In the genomic region with DNA sequence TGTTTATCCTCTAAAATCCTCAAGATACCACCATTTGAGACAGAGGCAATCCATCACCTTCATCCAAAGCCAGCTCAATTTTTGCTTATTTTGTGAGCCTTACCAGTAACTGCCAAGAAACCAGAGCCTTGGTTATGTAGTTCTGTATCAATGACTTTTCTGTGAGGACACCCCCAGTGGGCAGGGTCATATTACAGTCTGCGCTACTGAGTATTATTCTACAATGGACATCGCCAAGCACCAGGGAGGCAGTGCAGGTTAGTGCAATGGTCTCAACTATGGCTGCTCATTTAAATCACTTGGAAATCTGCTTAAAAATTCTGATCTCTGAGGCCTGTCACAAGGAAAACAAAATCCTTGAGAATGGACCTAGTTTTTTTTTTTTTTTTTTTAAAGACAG, we compare ENCODE assay signal across 22 cellular contexts.
A peak's percentile ranks its signal among the peaks of the same experiment; 100 is the strongest.
DNase-seq lines count a peak whose midpoint lies in the region; ATAC-seq and TF ChIP-seq lines count a peak whose summit lies in the region.
"Had no signal": no experiment of that assay in that cellular context is flagged by ENCODE, and none has a peak within 500 bp of the region (broad histone marks: within the 10 kb centered on the region; RNA-seq: fewer than 3 reads in every experiment).

No MANE protein-coding gene starts in this region.

- H3K4me1 ChIP-seq in CD8-positive, alpha-beta T cell (ENCODE audit: insufficient read depth, low read length), result no peaks in the 10 kb centered on the region
- H3K4me1 ChIP-seq in HCT116 (ENCODE audit: control insufficient read depth in 1 of 2, insufficient read depth in 2 of 2, low read length in 2 of 2) (no peaks in the 10 kb centered on the region), esophagus muscularis mucosa (peaks cover 0 to 71% (median 49%) of the 10 kb centered on the region in 4 donors), neural progenitor cell (peaks cover 15% of the 10 kb centered on the region)

- H3F3A ChIP-seq in neural progenitor cell (ENCODE audit: low read depth), result peaks cover 5% of the 10 kb centered on the region

- H3K27me3 ChIP-seq in CD8-positive, alpha-beta T cell (ENCODE audit: insufficient read depth, low read length), result no peaks in the 10 kb centered on the region
- H3K27me3 ChIP-seq in HCT116 (ENCODE audit: insufficient read depth, low read length) (no peaks in the 10 kb centered on the region), esophagus muscularis mucosa (no peaks in the 10 kb centered on the region), neural progenitor cell (no peaks in the 10 kb centered on the region)

- no peaks in the 10 kb centered on the region for H3K27me3 Mint-ChIP-seq in CD8-positive, alpha-beta T cell (ENCODE audit: low read depth)
- H3K27me3 Mint-ChIP-seq in neural progenitor cell (ENCODE audit: insufficient read depth, low read depth) (no peaks in the 10 kb centered on the region), mesothelial cell of epicardium (ENCODE audit: low read depth) (no peaks in the 10 kb centered on the region)
- H3K27me3 Mint-ChIP-seq: dendritic cell treated with granulocyte-macrophage colony-stimulating factor and Interleukin-4, amounts not matched to agents 40 ng/mL and 50 ng/mL, for 4 days had no signal

- H2AFZ ChIP-seq in HCT116 (ENCODE audit: low read depth, low read length, poor library complexity, severe bottlenecking), result no peak overlapping the region
- H2AFZ ChIP-seq in neural progenitor cell (replicated peaks), result no peak overlapping the region

- intact Hi-C loops in CD8-positive, alpha-beta T cell (cut with DNase I, micrococcal nuclease), result no loop called here
- intact Hi-C loops in HCT116 (cut with micrococcal nuclease), result loop anchor here (5.0 kb wide), 1 partner anchor 348 kb away; no protein-coding TSS in a partner anchor
- intact Hi-C loops in esophagus muscularis mucosa (cut with DNase I), result loop anchor here (5.0 to 10.0 kb wide), 2 partner anchors 348 to 375 kb away; a partner anchor contains a TSS

- BruUV-seq in HCT116 (replicated peaks; lab: Mats Ljungman, UMichigan), result no TSS peak

- peaks cover 88% of the 10 kb centered on the region for H3K36me3 Mint-ChIP-seq in CD8-positive, alpha-beta T cell
- H3K36me3 Mint-ChIP-seq in neural progenitor cell (peaks cover 4% of the 10 kb centered on the region), mesothelial cell of epicardium (peaks cover 2% of the 10 kb centered on the region)

- no peaks in the 10 kb centered on the region for H3K9me3 Mint-ChIP-seq in CD8-positive, alpha-beta T cell
- H3K9me3 Mint-ChIP-seq in neural progenitor cell, result no peaks in the 10 kb centered on the region
- H3K9me3 Mint-ChIP-seq in mesothelial cell of epicardium, result no peaks in the 10 kb centered on the region
- H3K9me3 Mint-ChIP-seq: CD14-positive monocyte; dendritic cell treated with granulocyte-macrophage colony-stimulating factor and Interleukin-4, amounts not matched to agents 40 ng/mL and 50 ng/mL, for 4 days; H9 had no signal

- RAD21 ChIA-PET in HCT116 (lab: Charles Lee; ENCODE audit: low non-redundant PET in 1 of 2, low total read pairs in 2 of 2, uncharacterized antibody in 2 of 2, unreplicated experiment in 2 of 2), result no interaction called here

- CTCF ChIA-PET in CD8-positive, alpha-beta T cell (lab: Charles Lee), result interaction anchor here (0.6 kb wide), 1 partner anchor 71 kb away, joined by 6 read pairs; no protein-coding TSS in a partner anchor
- CTCF ChIA-PET in HCT116 (lab: Charles Lee), result interaction anchor here (0.9 to 1.1 kb wide), 2 partner anchors 13 to 102 kb away, joined by 3 to 4 read pairs; no protein-coding TSS in a partner anchor

- H4K20me1 ChIP-seq in HCT116 (ENCODE audit: insufficient read depth) (no peaks in the 10 kb centered on the region), neural progenitor cell (ENCODE audit: low read depth) (no peaks in the 10 kb centered on the region)

- no peak for TF ChIP-seq RAD21 in HCT116 (IDR thresholded peaks at IDR 0.05; ENCODE audit: low read depth)

- TF ChIP-seq EP300 in esophagus muscularis mucosa (IDR thresholded peaks at IDR 0.05), result no peak

- no peaks in the 10 kb centered on the region for H3K4me1 Mint-ChIP-seq in CD8-positive, alpha-beta T cell (ENCODE audit: low read depth)
- H3K4me1 Mint-ChIP-seq in neural progenitor cell (peaks cover 35% of the 10 kb centered on the region), mesothelial cell of epicardium (peaks cover 29% of the 10 kb centered on the region)
- H3K4me1 Mint-ChIP-seq: CD14-positive monocyte had no signal

- ATAC-seq in CD8-positive, alpha-beta T cell, result no peak
- ATAC-seq in HCT116, result peak; percentile 67
- ATAC-seq in GM18907 (IDR thresholded peaks at IDR 0.05; ENCODE audit: unreplicated experiment), result no peak

- no peaks in the 10 kb centered on the region for H3K9me2 ChIP-seq in HCT116 (ENCODE audit: insufficient read depth)

- no peak overlapping the region for H3K9ac ChIP-seq in HCT116 (ENCODE audit: low read length)
- H3K9ac ChIP-seq in neural progenitor cell, result no peak overlapping the region

- DNase-seq in CD8-positive, alpha-beta T cell, result no peak
- DNase-seq in HCT116 (ENCODE audit: low read depth, low spot score), result no peak
- no peak for DNase-seq in esophagus muscularis mucosa (ENCODE audit: extremely low spot score)
- DNase-seq in neural progenitor cell (ENCODE audit: low spot score), result no peak
- no peak for DNase-seq in superior temporal gyrus (ENCODE audit: extremely low spot score)
- DNase-seq in mesothelial cell of epicardium (ENCODE audit: low spot score in 2 of 2, unreplicated experiment in 2 of 2), result no peak
- DNase-seq: activated CD4-positive, alpha-beta T cell treated with anti-CD3 and anti-CD28 coated beads, Interleukin-2, amount 50 U/mL, for 48 hours; activated naive CD4-positive, alpha-beta T cell treated with Interleukin-2 at 50 U/mL for 16 hours; glutamatergic neuron; H9; kidney glomerular epithelial cell; mammary epithelial cell; NCI-H1092 treated with DMSO at 0.1 percent for 48 hours; NCI-H1930; NCI-H510A; SHP77 treated with DMSO at 0.1 percent for 48 hours; small intestine; stimulated activated CD4-positive, alpha-beta T cell treated with anti-CD3 and anti-CD28 coated beads, Interleukin-2, amount 100 ng/mL, for 24 hours had no signal

- TF ChIP-seq POLR2A in HCT116 (IDR thresholded peaks at IDR 0.05; ENCODE audit: borderline replicate concordance, extremely low read depth, insufficient read depth, insufficient read length) (no peak), esophagus muscularis mucosa (IDR thresholded peaks at IDR 0.05; ENCODE audit: low read depth) (no peak)

- POLR2A ChIA-PET in CD8-positive, alpha-beta T cell (lab: Charles Lee), result no interaction called here
- POLR2A ChIA-PET in HCT116 (lab: Charles Lee), result no interaction called here

- H3K9me3 ChIP-seq in CD8-positive, alpha-beta T cell (ENCODE audit: low read length), result no peaks in the 10 kb centered on the region
- H3K9me3 ChIP-seq in HCT116 (ENCODE audit: control insufficient read depth in 1 of 2, insufficient read depth in 1 of 2, low read depth in 1 of 2, low read length in 2 of 2) (no peaks in the 10 kb centered on the region), esophagus muscularis mucosa (no peaks in the 10 kb centered on the region), neural progenitor cell (ENCODE audit: low read depth) (no peaks in the 10 kb centered on the region)
- H3K9me3 ChIP-seq: thoracic aorta had no signal

- TF ChIP-seq CTCF in CD8-positive, alpha-beta T cell (IDR thresholded peaks at IDR 0.05), result no peak
- TF ChIP-seq CTCF in HCT116 (IDR thresholded peaks at IDR 0.05 in 2 of 3, conservative IDR thresholded peaks at IDR 0.05 in 1 of 3; ENCODE audit: borderline replicate concordance in 1 of 3, insufficient read depth in 1 of 3, low read depth in 2 of 3, low read length in 2 of 3) (no peak), esophagus muscularis mucosa (IDR thresholded peaks at IDR 0.05) (no peak), neural progenitor cell (IDR thresholded peaks at IDR 0.05) (no peak), mesothelial cell of epicardium (IDR thresholded peaks at IDR 0.05; ENCODE audit: unreplicated experiment) (no peak)

- H3K36me3 ChIP-seq in CD8-positive, alpha-beta T cell (ENCODE audit: insufficient read depth, low read length), result peaks cover 78% of the 10 kb centered on the region
- H3K36me3 ChIP-seq in HCT116 (ENCODE audit: control insufficient read depth in 1 of 2, insufficient read depth in 2 of 2, low read length in 2 of 2), result no peaks in the 10 kb centered on the region
- H3K36me3 ChIP-seq in esophagus muscularis mucosa, result no peaks in the 10 kb centered on the region
- no peaks in the 10 kb centered on the region for H3K36me3 ChIP-seq in neural progenitor cell
- H3K36me3 ChIP-seq: thoracic aorta had no signal

- peak overlapping the region; percentile 34 for H3K27ac Mint-ChIP-seq in CD8-positive, alpha-beta T cell
- H3K27ac Mint-ChIP-seq in neural progenitor cell (peak overlapping the region; percentile 9), mesothelial cell of epicardium (no peak overlapping the region)
- H3K27ac Mint-ChIP-seq: CD14-positive monocyte; dendritic cell treated with granulocyte-macrophage colony-stimulating factor and Interleukin-4, amounts not matched to agents 40 ng/mL and 50 ng/mL, for 4 days; H9 had no signal

- H3K4me3 Mint-ChIP-seq in CD8-positive, alpha-beta T cell, result no peak overlapping the region
- H3K4me3 Mint-ChIP-seq in neural progenitor cell, result peak overlapping the region; percentile 0
- H3K4me3 Mint-ChIP-seq in mesothelial cell of epicardium, result no peak overlapping the region
- H3K4me3 Mint-ChIP-seq: CD14-positive monocyte; dendritic cell treated with granulocyte-macrophage colony-stimulating factor and Interleukin-4, amounts not matched to agents 40 ng/mL and 50 ng/mL, for 4 days; H9 had no signal

- H3K4me2 ChIP-seq in HCT116 (ENCODE audit: low read length), result no peak overlapping the region
- H3K4me2 ChIP-seq in neural progenitor cell, result no peak overlapping the region

- no peaks in the 10 kb centered on the region for H3K79me2 ChIP-seq in HCT116 (ENCODE audit: insufficient read depth, low read length)
- no peaks in the 10 kb centered on the region for H3K79me2 ChIP-seq in neural progenitor cell (ENCODE audit: low read depth)

- H3K4me3 ChIP-seq in CD8-positive, alpha-beta T cell (ENCODE audit: low read depth, low read length), result no peak overlapping the region
- H3K4me3 ChIP-seq in HCT116 (replicated peaks in 1 of 2; ENCODE audit: low read depth in 1 of 2, low read length in 2 of 2) (no peak overlapping the region), esophagus muscularis mucosa (no peak overlapping the region), neural progenitor cell (no peak overlapping the region)
- H3K4me3 ChIP-seq: thoracic aorta had no signal

- H3K27ac ChIP-seq in CD8-positive, alpha-beta T cell (ENCODE audit: low read depth, low read length), result no peak overlapping the region
- H3K27ac ChIP-seq in HCT116 (ENCODE audit: low read depth, low read length) (no peak overlapping the region), esophagus muscularis mucosa (replicated peaks in 1 of 4) (peak overlapping the region; percentile 84 to 86 (median 85)), neural progenitor cell (no peak overlapping the region)

- 100% methylated on average over 2 of the region's 2 CpGs for WGBS in esophagus muscularis mucosa

TF ChIP-seq in HCT116, 20 proteins besides CTCF, POLR2A, EP300 and RAD21 (continues in another document):
- TF ChIP-seq, protein P1, sequence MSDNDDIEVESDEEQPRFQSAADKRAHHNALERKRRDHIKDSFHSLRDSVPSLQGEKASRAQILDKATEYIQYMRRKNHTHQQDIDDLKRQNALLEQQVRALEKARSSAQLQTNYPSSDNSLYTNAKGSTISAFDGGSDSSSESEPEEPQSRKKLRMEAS (IDR thresholded peaks at IDR 0.05), result no peak
- no peak for TF ChIP-seq CEBPB (IDR thresholded peaks at IDR 0.05; ENCODE audit: low read depth)

Comparison
In these comparisons a context has a peak if more than half of its experiments do, and no peak if none do; other contexts are left out.
1. H3K27ac ChIP-seq: peak in esophagus muscularis mucosa (4 of 4); none in CD8-positive, alpha-beta T cell (single experiment), HCT116 (single experiment) and neural progenitor cell (single experiment).
2. intact Hi-C loops: an anchor here in HCT116 (5.0 kb wide) and esophagus muscularis mucosa (5.0 to 10.0 kb wide); none called in CD8-positive, alpha-beta T cell.